In genomic region chr5:36936309-36936708, GRCh38 we compare ENCODE assay signal across 3 cellular contexts.
TF ChIP-seq lines count a peak whose summit lies in the region.

No MANE protein-coding gene starts in this region.

TF ChIP-seq in GM12878, 131 proteins besides CTCF, POLR2A, EP300 and RAD21:
- TF ChIP-seq BHLHE40 (IDR thresholded peaks at IDR 0.05; ENCODE audit: borderline replicate concordance in 1 of 2, low read depth in 2 of 2, low read length in 1 of 2) (no peak), CEBPB (IDR thresholded peaks at IDR 0.05; ENCODE audit: borderline replicate concordance in 1 of 2, low read depth in 2 of 2, low read length in 2 of 2) (no peak), SP1 (IDR thresholded peaks at IDR 0.05; ENCODE audit: low read depth, low read length) (no peak), ZNF24 (IDR thresholded peaks at IDR 0.05) (no peak), NR2F1 (conservative IDR thresholded peaks at IDR 0.05) (no peak), RBBP5 (conservative IDR thresholded peaks at IDR 0.05) (no peak), SREBF1 (IDR thresholded peaks at IDR 0.05; ENCODE audit: low read length) (no peak), SKIL (IDR thresholded peaks at IDR 0.05; ENCODE audit: low read depth, poor library complexity, severe bottlenecking) (no peak), GATAD2B (conservative IDR thresholded peaks at IDR 0.05; ENCODE audit: low read depth) (no peak), MTA3 (IDR thresholded peaks at IDR 0.05; ENCODE audit: borderline replicate concordance, low read length) (no peak), ZNF217 (IDR thresholded peaks at IDR 0.05) (no peak), E2F8 (IDR thresholded peaks at IDR 0.05; ENCODE audit: low read depth, partially characterized antibody) (no peak), EGR1 (IDR thresholded peaks at IDR 0.05; ENCODE audit: borderline replicate concordance in 1 of 2, low read depth in 2 of 2, low read length in 2 of 2) (no peak), TCF3 (IDR thresholded peaks at IDR 0.05; ENCODE audit: borderline replicate concordance, insufficient read depth, low read depth, low read length) (no peak)

TF ChIP-seq in HepG2, 621 proteins besides CTCF, POLR2A, EP300 and RAD21 (continued from another document):
- TF ChIP-seq EED (CRISPR knock-in tag; IDR thresholded peaks at IDR 0.05) (no peak), KDM3A (CRISPR knock-in tag; IDR thresholded peaks at IDR 0.05; ENCODE audit: low read depth) (no peak), ZNF12 (CRISPR knock-in tag; IDR thresholded peaks at IDR 0.05) (peak; percentile 91), CEBPG (CRISPR knock-in tag; IDR thresholded peaks at IDR 0.05) (0 out of 2 replicates have a peak, but pooled peaks have one; percentile 8), ZNF564 (CRISPR knock-in tag; IDR thresholded peaks at IDR 0.05) (no peak), ZNF761 (CRISPR knock-in tag; conservative IDR thresholded peaks at IDR 0.05) (no peak)
- TF ChIP-seq, protein P1, sequence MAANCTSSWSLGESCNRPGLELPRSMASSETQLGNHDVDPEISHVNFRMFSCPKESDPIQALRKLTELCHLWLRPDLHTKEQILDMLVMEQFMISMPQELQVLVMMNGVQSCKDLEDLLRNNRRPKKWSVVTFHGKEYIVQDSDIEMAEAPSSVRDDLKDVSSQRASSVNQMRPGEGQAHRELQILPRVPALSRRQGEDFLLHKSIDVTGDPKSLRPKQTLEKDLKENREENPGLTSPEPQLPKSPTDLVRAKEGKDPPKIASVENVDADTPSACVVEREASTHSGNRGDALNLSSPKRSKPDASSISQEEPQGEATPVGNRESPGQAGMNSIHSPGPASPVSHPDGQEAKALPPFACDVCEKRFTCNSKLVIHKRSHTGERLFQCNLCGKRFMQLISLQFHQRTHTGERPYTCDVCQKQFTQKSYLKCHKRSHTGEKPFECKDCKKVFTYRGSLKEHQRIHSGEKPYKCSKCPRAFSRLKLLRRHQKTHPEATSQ (CRISPR knock-in tag; IDR thresholded peaks at IDR 0.05; ENCODE audit: borderline replicate concordance) = no peak
- TF ChIP-seq, protein P2, sequence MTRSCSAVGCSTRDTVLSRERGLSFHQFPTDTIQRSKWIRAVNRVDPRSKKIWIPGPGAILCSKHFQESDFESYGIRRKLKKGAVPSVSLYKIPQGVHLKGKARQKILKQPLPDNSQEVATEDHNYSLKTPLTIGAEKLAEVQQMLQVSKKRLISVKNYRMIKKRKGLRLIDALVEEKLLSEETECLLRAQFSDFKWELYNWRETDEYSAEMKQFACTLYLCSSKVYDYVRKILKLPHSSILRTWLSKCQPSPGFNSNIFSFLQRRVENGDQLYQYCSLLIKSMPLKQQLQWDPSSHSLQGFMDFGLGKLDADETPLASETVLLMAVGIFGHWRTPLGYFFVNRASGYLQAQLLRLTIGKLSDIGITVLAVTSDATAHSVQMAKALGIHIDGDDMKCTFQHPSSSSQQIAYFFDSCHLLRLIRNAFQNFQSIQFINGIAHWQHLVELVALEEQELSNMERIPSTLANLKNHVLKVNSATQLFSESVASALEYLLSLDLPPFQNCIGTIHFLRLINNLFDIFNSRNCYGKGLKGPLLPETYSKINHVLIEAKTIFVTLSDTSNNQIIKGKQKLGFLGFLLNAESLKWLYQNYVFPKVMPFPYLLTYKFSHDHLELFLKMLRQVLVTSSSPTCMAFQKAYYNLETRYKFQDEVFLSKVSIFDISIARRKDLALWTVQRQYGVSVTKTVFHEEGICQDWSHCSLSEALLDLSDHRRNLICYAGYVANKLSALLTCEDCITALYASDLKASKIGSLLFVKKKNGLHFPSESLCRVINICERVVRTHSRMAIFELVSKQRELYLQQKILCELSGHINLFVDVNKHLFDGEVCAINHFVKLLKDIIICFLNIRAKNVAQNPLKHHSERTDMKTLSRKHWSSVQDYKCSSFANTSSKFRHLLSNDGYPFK (CRISPR knock-in tag; IDR thresholded peaks at IDR 0.05; ENCODE audit: borderline replicate concordance) = no peak
- TF ChIP-seq, protein P3, sequence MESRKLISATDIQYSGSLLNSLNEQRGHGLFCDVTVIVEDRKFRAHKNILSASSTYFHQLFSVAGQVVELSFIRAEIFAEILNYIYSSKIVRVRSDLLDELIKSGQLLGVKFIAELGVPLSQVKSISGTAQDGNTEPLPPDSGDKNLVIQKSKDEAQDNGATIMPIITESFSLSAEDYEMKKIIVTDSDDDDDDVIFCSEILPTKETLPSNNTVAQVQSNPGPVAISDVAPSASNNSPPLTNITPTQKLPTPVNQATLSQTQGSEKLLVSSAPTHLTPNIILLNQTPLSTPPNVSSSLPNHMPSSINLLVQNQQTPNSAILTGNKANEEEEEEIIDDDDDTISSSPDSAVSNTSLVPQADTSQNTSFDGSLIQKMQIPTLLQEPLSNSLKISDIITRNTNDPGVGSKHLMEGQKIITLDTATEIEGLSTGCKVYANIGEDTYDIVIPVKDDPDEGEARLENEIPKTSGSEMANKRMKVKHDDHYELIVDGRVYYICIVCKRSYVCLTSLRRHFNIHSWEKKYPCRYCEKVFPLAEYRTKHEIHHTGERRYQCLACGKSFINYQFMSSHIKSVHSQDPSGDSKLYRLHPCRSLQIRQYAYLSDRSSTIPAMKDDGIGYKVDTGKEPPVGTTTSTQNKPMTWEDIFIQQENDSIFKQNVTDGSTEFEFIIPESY (CRISPR knock-in tag; IDR thresholded peaks at IDR 0.05) = no peak

TF ChIP-seq in HEK293T, 16 proteins besides CTCF, POLR2A, EP300 and RAD21:
- no peak for TF ChIP-seq L3MBTL2 (conservative IDR thresholded peaks at IDR 0.05)
